15 cellular contexts compared by ENCODE assay signal in genomic region chr12:67578976-67579661, GRCh38.
DNase-seq lines count a peak whose midpoint lies in the region; ATAC-seq and TF ChIP-seq lines count a peak whose summit lies in the region.
"Had no signal": no experiment of that assay in that cellular context is flagged by ENCODE, and none has a peak within 500 bp of the region (broad histone marks: within the 10 kb centered on the region; RNA-seq: fewer than 3 reads in every experiment).

No MANE protein-coding gene starts in this region.

- H4K91ac ChIP-seq in H9 (ENCODE audit: insufficient read length, low read depth, low read length), result no peak overlapping the region

- H3K4me3 Mint-ChIP-seq in CD4-positive, alpha-beta T cell, result peak overlapping the region; percentile 58
- peak overlapping the region; percentile 34 for H3K4me3 Mint-ChIP-seq in activated CD8-positive, alpha-beta T cell treated with anti-CD3 and anti-CD28 coated beads, Interleukin-2, amount 10 ng/mL, durations not matched to agents 7 days and 5 days
- no peak overlapping the region for H3K4me3 Mint-ChIP-seq in H9
- no peak overlapping the region for H3K4me3 Mint-ChIP-seq in GM23338

- H2BK12ac ChIP-seq in H9 (ENCODE audit: insufficient read length, low read depth, low read length), result no peak overlapping the region

- H3K27ac Mint-ChIP-seq in CD4-positive, alpha-beta T cell, result peak overlapping the region; percentile 22
- peak overlapping the region; percentile 94 for H3K27ac Mint-ChIP-seq in activated CD8-positive, alpha-beta T cell treated with anti-CD3 and anti-CD28 coated beads, Interleukin-2, amount 10 ng/mL, durations not matched to agents 7 days and 5 days
- H3K27ac Mint-ChIP-seq in H9 (no peak overlapping the region; a peak in 1 of 7 replicates), GM23338 (no peak overlapping the region)

- H3K23ac ChIP-seq in H9 (ENCODE audit: insufficient read length, low read depth, low read length), result no peak overlapping the region

- H3K27ac ChIP-seq in CD4-positive, alpha-beta T cell (ENCODE audit: low read depth, low read length), result no peak overlapping the region
- H3K27ac ChIP-seq in H9 (ENCODE audit: insufficient read length, low read depth, low read length) (no peak overlapping the region), GM23338 (ENCODE audit: low read depth) (no peak overlapping the region)
- H3K27ac ChIP-seq: cardiac muscle cell had no signal

- no peak overlapping the region for H3K4ac ChIP-seq in H9 (ENCODE audit: low read depth, low read length)

- no peak overlapping the region for H2BK120ac ChIP-seq in H9 (ENCODE audit: low read depth, low read length, poor library complexity, severe bottlenecking)

- H3K9me3 Mint-ChIP-seq in CD4-positive, alpha-beta T cell, result peaks cover 4% of the 10 kb centered on the region
- H3K9me3 Mint-ChIP-seq in activated CD8-positive, alpha-beta T cell treated with anti-CD3 and anti-CD28 coated beads, Interleukin-2, amount 10 ng/mL, durations not matched to agents 7 days and 5 days (ENCODE audit: insufficient read depth), result peaks cover 13% of the 10 kb centered on the region
- H3K9me3 Mint-ChIP-seq in H9 (no peaks in the 10 kb centered on the region), GM23338 (no peaks in the 10 kb centered on the region)

- no peaks in the 10 kb centered on the region for H3K27me3 ChIP-seq in CD4-positive, alpha-beta T cell (ENCODE audit: control insufficient read depth, insufficient read depth, low read length)
- no peaks in the 10 kb centered on the region for H3K27me3 ChIP-seq in H9 (ENCODE audit: insufficient read depth, low read length)
- no peaks in the 10 kb centered on the region for H3K27me3 ChIP-seq in GM23338 (ENCODE audit: insufficient read depth)
- H3K27me3 ChIP-seq: cardiac muscle cell had no signal

- H4K5ac ChIP-seq in H9 (ENCODE audit: insufficient read length, low read depth, low read length), result no peak overlapping the region

- no CpG with 5 or more reads among the region's 3 CpGs for WGBS in H9 (ENCODE audit: extremely low coverage, insufficient read length, low lambda C conversion rate)

- H3K4me1 Mint-ChIP-seq in CD4-positive, alpha-beta T cell (ENCODE audit: low read depth), result peaks cover 63% of the 10 kb centered on the region
- peaks cover 37% of the 10 kb centered on the region for H3K4me1 Mint-ChIP-seq in activated CD8-positive, alpha-beta T cell treated with anti-CD3 and anti-CD28 coated beads, Interleukin-2, amount 10 ng/mL, durations not matched to agents 7 days and 5 days (ENCODE audit: low read depth)
- no peaks in the 10 kb centered on the region for H3K4me1 Mint-ChIP-seq in H9
- no peaks in the 10 kb centered on the region for H3K4me1 Mint-ChIP-seq in GM23338

- no peak overlapping the region for H3K56ac ChIP-seq in H9 (ENCODE audit: insufficient read length, low read depth, low read length)

- H3K9me3 ChIP-seq in CD4-positive, alpha-beta T cell (ENCODE audit: control insufficient read depth, low read length), result no peaks in the 10 kb centered on the region
- H3K9me3 ChIP-seq in H9 (ENCODE audit: control insufficient read depth, low read depth, low read length), result no peaks in the 10 kb centered on the region

- H3K79me2 ChIP-seq in H9 (ENCODE audit: insufficient read depth, low read length) (no peaks in the 10 kb centered on the region), GM23338 (replicated peaks; ENCODE audit: insufficient read depth) (no peaks in the 10 kb centered on the region)

- no peak overlapping the region for H3K9ac ChIP-seq in H9 (ENCODE audit: extremely low read depth, insufficient read length, low read length)

- no peak overlapping the region for H2BK15ac ChIP-seq in H9 (ENCODE audit: low read depth, low read length)

- POLR2A ChIA-PET in CD4-positive, alpha-beta T cell (lab: Charles Lee), result interaction anchor here (0.6 to 5.5 kb wide), 25 partner anchors 9 to 367 kb away, joined by 3 to 80 read pairs (median 4); partner anchors contain the start of genes CAND1 and DYRK2
- POLR2A ChIA-PET in activated CD8-positive, alpha-beta T cell treated with anti-CD3 and anti-CD28 coated beads, Interleukin-2, amount 10 ng/mL, durations not matched to agents 7 days and 5 days (lab: Charles Lee), result interaction anchor here (0.7 to 2.5 kb wide), 6 partner anchors 13 to 96 kb away, joined by 3 to 14 read pairs (median 5); partner anchors contain the start of gene DYRK2

- no peak overlapping the region for H2AK5ac ChIP-seq in H9 (ENCODE audit: insufficient read length, low read length)

- no peaks in the 10 kb centered on the region for H3K36me3 ChIP-seq in GM23338 (ENCODE audit: insufficient read depth)
- H3K36me3 ChIP-seq: cardiac muscle cell had no signal

- peak; percentile 79 for ATAC-seq in CD4-positive, alpha-beta T cell (ENCODE audit: poor library complexity)
- ATAC-seq in activated CD8-positive, alpha-beta T cell treated with anti-CD3 and anti-CD28 coated beads, Interleukin-2, amount 10 ng/mL, durations not matched to agents 7 days and 5 days, result peak; percentile 82
- ATAC-seq in HG03520 (IDR thresholded peaks at IDR 0.05; ENCODE audit: unreplicated experiment) (no peak), HG03378 (IDR thresholded peaks at IDR 0.05; ENCODE audit: unreplicated experiment) (no peak), GM23338 (no peak)
- ATAC-seq: PC-3 had no signal

- in situ Hi-C loops in KBM-7 (cut with MboI; ENCODE audit: low pct_unique_long_range_greater_than_20kb, low sequenced_read_pairs), result no loop called here

- no peaks in the 10 kb centered on the region for H3K27me3 Mint-ChIP-seq in CD4-positive, alpha-beta T cell
- no peaks in the 10 kb centered on the region for H3K27me3 Mint-ChIP-seq in activated CD8-positive, alpha-beta T cell treated with anti-CD3 and anti-CD28 coated beads, Interleukin-2, amount 10 ng/mL, durations not matched to agents 7 days and 5 days (ENCODE audit: low read depth)
- H3K27me3 Mint-ChIP-seq in H9 (ENCODE audit: low read depth), result no peaks in the 10 kb centered on the region
- H3K27me3 Mint-ChIP-seq in GM23338 (ENCODE audit: insufficient read depth, low read depth, poor library complexity), result no peaks in the 10 kb centered on the region

- no peak overlapping the region for H2BK5ac ChIP-seq in H9 (ENCODE audit: insufficient read length, low read length)

- no peak overlapping the region for H3K18ac ChIP-seq in H9 (ENCODE audit: insufficient read length, low read depth, low read length)

- H4K20me1 ChIP-seq in H9 (ENCODE audit: control insufficient read depth, insufficient read depth, insufficient read length), result no peaks in the 10 kb centered on the region
- H4K20me1 ChIP-seq in GM23338 (replicated peaks; ENCODE audit: insufficient read depth), result no peaks in the 10 kb centered on the region

- intact Hi-C loops in CD4-positive, alpha-beta T cell (cut with DNase I, micrococcal nuclease), result loop anchor here in 1 of 2 experiments (1.0 to 5.0 kb wide), 3 partner anchors 11 to 73 kb away; no protein-coding TSS in a partner anchor

- no peak for TF ChIP-seq CTCF in CD4-positive, alpha-beta T cell (IDR thresholded peaks at IDR 0.05)
- TF ChIP-seq CTCF in H9 (conservative IDR thresholded peaks at IDR 0.05) (no peak), GM23338 (conservative IDR thresholded peaks at IDR 0.05; ENCODE audit: low read depth in 2 of 2) (no peak)

- H3K4me1 ChIP-seq in H9 (ENCODE audit: insufficient read depth, low read length) (no peaks in the 10 kb centered on the region), GM23338 (ENCODE audit: insufficient read depth) (no peaks in the 10 kb centered on the region)

- H3K9me2 ChIP-seq in GM23338 (ENCODE audit: insufficient read depth), result peaks cover 18% of the 10 kb centered on the region; the same call in 1 of the 2 replicates

- H2BK20ac ChIP-seq in H9 (ENCODE audit: low read depth, low read length, poor library complexity, severe bottlenecking), result no peak overlapping the region

- H3T11ph ChIP-seq in H9 (ENCODE audit: low read length), result no peak overlapping the region

- no peaks in the 10 kb centered on the region for H3K36me3 Mint-ChIP-seq in CD4-positive, alpha-beta T cell (ENCODE audit: low read depth)
- peaks cover 13% of the 10 kb centered on the region for H3K36me3 Mint-ChIP-seq in activated CD8-positive, alpha-beta T cell treated with anti-CD3 and anti-CD28 coated beads, Interleukin-2, amount 10 ng/mL, durations not matched to agents 7 days and 5 days (ENCODE audit: low read depth)
- no peaks in the 10 kb centered on the region for H3K36me3 Mint-ChIP-seq in H9 (ENCODE audit: insufficient read depth in 1 of 3, low read depth in 3 of 3)
- no peaks in the 10 kb centered on the region for H3K36me3 Mint-ChIP-seq in GM23338 (ENCODE audit: low read depth)

- H3K4me3 ChIP-seq in GM23338, result no peak overlapping the region
- H3K4me3 ChIP-seq: cardiac muscle cell had no signal

- no peak overlapping the region for H3K14ac ChIP-seq in H9 (ENCODE audit: insufficient read depth, low read length)

- H4K8ac ChIP-seq in H9 (replicated peaks; ENCODE audit: insufficient read length, low read depth, low read length), result no peak overlapping the region

- CTCF ChIA-PET in CD4-positive, alpha-beta T cell (lab: Charles Lee), result interaction anchor here (1.0 to 2.0 kb wide), 4 partner anchors 15 to 51 kb away, joined by 3 to 7 read pairs (median 3); no protein-coding TSS in a partner anchor
- CTCF ChIA-PET in activated CD8-positive, alpha-beta T cell treated with anti-CD3 and anti-CD28 coated beads, Interleukin-2, amount 10 ng/mL, durations not matched to agents 7 days and 5 days (lab: Charles Lee), result interaction anchor here (1.0 to 3.8 kb wide), 6 partner anchors 9 to 69 kb away, joined by 3 to 21 read pairs (median 5); partner anchors contain the start of gene DYRK2

- peak in 2 of 10 experiments; percentile 4 to 17 for DNase-seq in CD4-positive, alpha-beta T cell
- DNase-seq in KBM-7, result peak; percentile 15
- peak; percentile 61 for DNase-seq in activated CD8-positive, alpha-beta T cell treated with anti-CD3 and anti-CD28 coated beads, Interleukin-2, amount 10 ng/mL, durations not matched to agents 7 days and 5 days
- DNase-seq in kidney tubule cell (ENCODE audit: low spot score), result peak; percentile 71
- DNase-seq in H9, result no peak
- no peak for DNase-seq in GM23338 (ENCODE audit: low spot score)
- DNase-seq: activated CD8-positive, alpha-beta memory T cell treated with anti-CD3 and anti-CD28 coated beads, Interleukin-2, amount 50 U/mL, for 48 hours; COR-L47; midbrain; NCI-H1092 treated with DMSO at 0.1 percent for 48 hours; PC-3; T-helper 9 cell had no signal

- H3K4me2 ChIP-seq in H9 (ENCODE audit: insufficient read depth, insufficient read length, low read length) (no peak overlapping the region), GM23338 (no peak overlapping the region)

- H3K79me1 ChIP-seq in H9 (ENCODE audit: insufficient read depth, low read depth, low read length, poor library complexity, severe bottlenecking), result no peaks in the 10 kb centered on the region

- H3F3A ChIP-seq in GM23338 (replicated peaks; ENCODE audit: low read depth), result no peaks in the 10 kb centered on the region

- no peak overlapping the region for H2AFZ ChIP-seq in H9 (ENCODE audit: low read length)
- H2AFZ ChIP-seq in GM23338, result no peak overlapping the region

- no peaks in the 10 kb centered on the region for H3K23me2 ChIP-seq in H9 (ENCODE audit: insufficient read length, low read depth, low read length, poor library complexity, severe bottlenecking)

TF ChIP-seq in GM23338, 12 proteins besides CTCF, POLR2A, EP300 and RAD21 (continues in another document):
- no peak for TF ChIP-seq ZNF114 (CRISPR knock-in tag; IDR thresholded peaks at IDR 0.05)
- TF ChIP-seq STAT1 (IDR thresholded peaks at IDR 0.05; ENCODE audit: unreplicated experiment), result no peak
- no peak for TF ChIP-seq EZH2 (IDR thresholded peaks at IDR 0.05; ENCODE audit: low read depth, unreplicated experiment)

Comparison
In these comparisons a context has a peak if more than half of its experiments do, and no peak if none do; other contexts are left out.
1. ATAC-seq: peak in CD4-positive, alpha-beta T cell (single experiment) and activated CD8-positive, alpha-beta T cell treated with anti-CD3 and anti-CD28 coated beads, Interleukin-2, amount 10 ng/mL, durations not matched to agents 7 days and 5 days (single experiment); none in HG03520 (single experiment), HG03378 (single experiment) and GM23338 (single experiment).
2. DNase-seq: peak in KBM-7 (single experiment), activated CD8-positive, alpha-beta T cell treated with anti-CD3 and anti-CD28 coated beads, Interleukin-2, amount 10 ng/mL, durations not matched to agents 7 days and 5 days (single experiment) and kidney tubule cell (single experiment); none in H9 (single experiment) and GM23338 (single experiment).
3. H3K27ac Mint-ChIP-seq: peak in CD4-positive, alpha-beta T cell (single experiment) and activated CD8-positive, alpha-beta T cell treated with anti-CD3 and anti-CD28 coated beads, Interleukin-2, amount 10 ng/mL, durations not matched to agents 7 days and 5 days (single experiment); none in H9 (0 of 3) and GM23338 (single experiment).
4. H3K4me3 Mint-ChIP-seq: peak in CD4-positive, alpha-beta T cell (single experiment) and activated CD8-positive, alpha-beta T cell treated with anti-CD3 and anti-CD28 coated beads, Interleukin-2, amount 10 ng/mL, durations not matched to agents 7 days and 5 days (single experiment); none in H9 (0 of 2) and GM23338 (single experiment).